Comparison of ENCODE assay signal across 8 cellular contexts in genomic region chr5:177476531-177477233, GRCh38. TPM values are rescaled to one million over a fixed set of nuclear protein-coding genes. Genes with fewer than 3 reads are reported as not detected.
A peak's percentile ranks its signal among the peaks of the same experiment; 100 is the strongest.
DNase-seq lines count a peak whose midpoint lies in the region; ATAC-seq and TF ChIP-seq lines count a peak whose summit lies in the region.
"Had no signal": no experiment of that assay in that cellular context is flagged by ENCODE, and none has a peak within 500 bp of the region (broad histone marks: within the 10 kb centered on the region; RNA-seq: fewer than 3 reads in every experiment).

No MANE protein-coding gene starts in this region.

- no peak overlapping the region for H3K4me3 Mint-ChIP-seq in activated naive CD4-positive, alpha-beta T cell treated with anti-CD3 and anti-CD28 coated beads for 36 hours

- peaks cover 5% of the 10 kb centered on the region for H3K36me3 Mint-ChIP-seq in activated naive CD4-positive, alpha-beta T cell treated with anti-CD3 and anti-CD28 coated beads for 36 hours (ENCODE audit: low read depth)

- H3K4me1 ChIP-seq in esophagus muscularis mucosa (peaks cover 52 to 98% (median 95%) of the 10 kb centered on the region in 4 donors), tibial artery (peaks cover 0 to 89% (median 79%) of the 10 kb centered on the region in 4 donors)

- H3K9me3 Mint-ChIP-seq in activated naive CD4-positive, alpha-beta T cell treated with anti-CD3 and anti-CD28 coated beads for 36 hours, result no peaks in the 10 kb centered on the region

- H3K27ac Mint-ChIP-seq in activated naive CD4-positive, alpha-beta T cell treated with anti-CD3 and anti-CD28 coated beads for 36 hours, result peak overlapping the region; percentile 60

- peaks cover 57% of the 10 kb centered on the region for H3K4me1 Mint-ChIP-seq in activated naive CD4-positive, alpha-beta T cell treated with anti-CD3 and anti-CD28 coated beads for 36 hours (ENCODE audit: low read depth)

- H3K36me3 ChIP-seq in esophagus muscularis mucosa, result peaks cover under 1 to 9% (median 5%) of the 10 kb centered on the region in 4 donors
- H3K36me3 ChIP-seq in tibial artery, result peaks cover 1 to 7% (median 6%) of the 10 kb centered on the region in 3 donors
- H3K36me3 ChIP-seq: pancreas had no signal

- no peak for TF ChIP-seq EP300 in esophagus muscularis mucosa (IDR thresholded peaks at IDR 0.05)

- no peak overlapping the region for H3K4me3 ChIP-seq in esophagus muscularis mucosa
- no peak overlapping the region for H3K4me3 ChIP-seq in tibial artery
- H3K4me3 ChIP-seq: pancreas had no signal

- no peak for ATAC-seq in GM18505 (IDR thresholded peaks at IDR 0.05; ENCODE audit: unreplicated experiment)
- ATAC-seq: pancreas had no signal

- H3K27ac ChIP-seq in esophagus muscularis mucosa (replicated peaks in 1 of 4) (peak overlapping the region; percentile 89 to 96 (median 94)), tibial artery (peak overlapping the region; percentile 75 to 100)
- H3K27ac ChIP-seq: pancreas had no signal

- intact Hi-C loops in activated naive CD4-positive, alpha-beta T cell treated with anti-CD3 and anti-CD28 coated beads for 36 hours (cut with micrococcal nuclease), result no loop called here
- intact Hi-C loops in esophagus muscularis mucosa (cut with DNase I) (no loop called here), tibial artery (cut with DNase I; ENCODE audit: low total_unique reads) (no loop called here)

- no peak for TF ChIP-seq CTCF in esophagus muscularis mucosa (IDR thresholded peaks at IDR 0.05)
- no peak for TF ChIP-seq CTCF in tibial artery (IDR thresholded peaks at IDR 0.05)

- no peak for TF ChIP-seq POLR2A in esophagus muscularis mucosa (IDR thresholded peaks at IDR 0.05; ENCODE audit: low read depth)
- TF ChIP-seq POLR2A in GM18505 (IDR thresholded peaks at IDR 0.05; ENCODE audit: borderline replicate concordance, extremely low read depth, insufficient read depth, insufficient read length), result no peak

- H3K27me3 Mint-ChIP-seq in activated naive CD4-positive, alpha-beta T cell treated with anti-CD3 and anti-CD28 coated beads for 36 hours (ENCODE audit: low read depth), result peaks cover 2% of the 10 kb centered on the region

- H3K27me3 ChIP-seq in esophagus muscularis mucosa, result no peaks in the 10 kb centered on the region
- H3K27me3 ChIP-seq in tibial artery, result no peaks in the 10 kb centered on the region
- H3K27me3 ChIP-seq: pancreas had no signal

- WGBS in esophagus muscularis mucosa, result 49% methylated on average over 18 of the region's 18 CpGs

- CTCF ChIA-PET in activated naive CD4-positive, alpha-beta T cell treated with anti-CD3 and anti-CD28 coated beads for 36 hours (lab: Charles Lee), result interaction anchor here (1.1 to 2.9 kb wide), 7 partner anchors 19 to 166 kb away, joined by 4 to 10 read pairs (median 6); no protein-coding TSS in a partner anchor

- no peaks in the 10 kb centered on the region for H3K9me3 ChIP-seq in esophagus muscularis mucosa
- no peaks in the 10 kb centered on the region for H3K9me3 ChIP-seq in tibial artery
- H3K9me3 ChIP-seq: pancreas had no signal

- DNase-seq in activated naive CD4-positive, alpha-beta T cell treated with anti-CD3 and anti-CD28 coated beads for 36 hours, result no peak
- no peak for DNase-seq in activated naive CD4-positive, alpha-beta T cell treated with Interleukin-2 at 50 U/mL for 16 hours
- no peak for DNase-seq in esophagus muscularis mucosa (ENCODE audit: extremely low spot score)
- peak; percentile 86 to 97 for DNase-seq in tibial artery
- no peak for DNase-seq in NCI-H526 (lab: John Stamatoyannopoulos, UW)
- DNase-seq: activated CD4-positive, alpha-beta T cell treated with anti-CD3 and anti-CD28 coated beads for 48 hours had no signal

RNA-seq across cellular contexts. Expression of gene DBN1, which starts 3.2 kb away (rescaled TPM):
- total RNA-seq in activated naive CD4-positive, alpha-beta T cell treated with anti-CD3 and anti-CD28 coated beads for 36 hours, result 10 to 100 TPM; 20.8 to 22.4 TPM
- total RNA-seq in esophagus muscularis mucosa, result 100 to 1,000 TPM in 3 of 4 donors, 10 to 100 TPM in 1; 92.2 to 160 (median 130) TPM

RNA-seq across cellular contexts. Expression of gene PDLIM7, which starts 20.7 kb away (rescaled TPM):
- 10 to 100 TPM; 41.2 to 42.2 TPM for total RNA-seq in activated naive CD4-positive, alpha-beta T cell treated with anti-CD3 and anti-CD28 coated beads for 36 hours
- total RNA-seq in esophagus muscularis mucosa, result 1,000 to 10,000 TPM in 1 of 4 donors, 100 to 1,000 TPM in 3; 316 to 1,085 (median 575) TPM

RNA-seq across cellular contexts. Expression of gene PRR7, which starts 30.1 kb away (rescaled TPM):
- total RNA-seq in activated naive CD4-positive, alpha-beta T cell treated with anti-CD3 and anti-CD28 coated beads for 36 hours, result 1 to 10 TPM; 7.4 to 8.2 TPM
- 1 to 10 TPM in 2 of 4 donors, under 1 TPM in 2; 0.42 to 2.5 (median 1.6) TPM for total RNA-seq in esophagus muscularis mucosa

RNA-seq across cellular contexts. Expression of gene DOK3, which starts 32.9 kb away (rescaled TPM):
- total RNA-seq in activated naive CD4-positive, alpha-beta T cell treated with anti-CD3 and anti-CD28 coated beads for 36 hours, result 1 to 10 TPM in 1 of 2 experiments, under 1 TPM in 1; 0.37 to 1.3 TPM
- 10 to 100 TPM in 1 of 4 donors, 1 to 10 TPM in 3; 6.7 to 15.2 (median 7.5) TPM for total RNA-seq in esophagus muscularis mucosa

RNA-seq across cellular contexts. Expression of gene DDX41, which starts 40.1 kb away (rescaled TPM):
- 100 to 1,000 TPM; 142 to 147 TPM for total RNA-seq in activated naive CD4-positive, alpha-beta T cell treated with anti-CD3 and anti-CD28 coated beads for 36 hours
- total RNA-seq in esophagus muscularis mucosa, result 10 to 100 TPM; 58.1 to 92.1 (median 66.0) TPM

Comparison
In these comparisons a context has a peak if more than half of its experiments do, and no peak if none do; other contexts are left out.
1. DNase-seq: peak in tibial artery (2 of 2); none in activated naive CD4-positive, alpha-beta T cell treated with anti-CD3 and anti-CD28 coated beads for 36 hours (single experiment), activated naive CD4-positive, alpha-beta T cell treated with Interleukin-2 at 50 U/mL for 16 hours (single experiment), esophagus muscularis mucosa (single experiment) and NCI-H526 (0 of 2).
2. RNA of gene PDLIM7, which starts 20.7 kb away (total RNA-seq): 316 to 1,085 TPM in esophagus muscularis mucosa; 41.2 to 42.2 TPM in activated naive CD4-positive, alpha-beta T cell treated with anti-CD3 and anti-CD28 coated beads for 36 hours; every median in the first group is over 4 times any median in the second.